Comparison of ENCODE assay signal across 7 cellular contexts in the genomic region with DNA sequence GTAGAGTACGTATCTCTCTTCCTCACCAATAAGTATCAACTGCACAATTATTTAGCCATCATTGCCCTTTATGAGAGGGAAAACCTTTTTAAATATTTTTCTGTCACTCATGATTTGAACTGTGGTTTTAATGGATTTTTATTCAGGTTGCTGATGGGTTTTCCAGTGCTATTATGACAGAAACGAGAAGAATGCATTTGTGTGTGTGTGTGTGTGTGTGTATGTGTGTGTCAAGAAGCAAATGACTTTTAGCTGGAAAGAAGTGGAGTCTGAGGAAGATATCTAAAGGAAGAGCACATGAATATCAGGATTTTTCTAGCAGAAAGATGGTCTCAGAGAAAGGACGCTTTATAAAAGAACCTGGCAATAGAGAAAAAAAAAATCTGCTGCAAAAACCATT.
"Had no signal": no experiment of that assay in that cellular context is flagged by ENCODE, and none has a peak within 500 bp of the region (broad histone marks: within the 10 kb centered on the region; RNA-seq: fewer than 3 reads in every experiment).

No MANE protein-coding gene starts in this region.

- ATAC-seq: GM23338, HepG2 had no signal

- H3K4me3 ChIP-seq: GM23338 had no signal

- H3K27ac ChIP-seq: KMS-11 had no signal

- DNase-seq: H9, HCEC 1CT had no signal

- H2AFZ ChIP-seq: GM23338 had no signal

- H3K9ac ChIP-seq: KMS-11 had no signal

- FAIRE-seq: H1, H54, HepG2 had no signal

- H3K4me2 ChIP-seq: GM23338, KMS-11 had no signal
